ENCODE assay signal across 18 cellular contexts in genomic region chr17:82684207-82684903, GRCh38. TPM values are rescaled to one million over a fixed set of nuclear protein-coding genes. Genes with fewer than 3 reads are reported as not detected.
DNase-seq lines count a peak whose midpoint lies in the region; ATAC-seq, FAIRE-seq and TF ChIP-seq lines count a peak whose summit lies in the region.
"Had no signal": no experiment of that assay in that cellular context is flagged by ENCODE, and none has a peak within 500 bp of the region (broad histone marks: within the 10 kb centered on the region; RNA-seq: fewer than 3 reads in every experiment).

No MANE protein-coding gene starts in this region.

- H3K9ac ChIP-seq in GM23248 (no peak overlapping the region), GM12878 (ENCODE audit: control insufficient read depth, insufficient read depth, low read length) (no peak overlapping the region)

- H3F3A ChIP-seq in GM23248 (ENCODE audit: insufficient read depth) = no peaks in the 10 kb centered on the region

- H2AFZ ChIP-seq in GM23248 = no peak overlapping the region
- H2AFZ ChIP-seq in GM12878 (ENCODE audit: control insufficient read depth, low read depth, low read length) = no peak overlapping the region

- H3K27ac Mint-ChIP-seq in T-helper 2 cell treated with Interferon-gamma antibody and Interleukin-4, amounts not matched to agents 5 μg/mL and 100 μg/mL, for 36 hours = no peak overlapping the region
- H3K27ac Mint-ChIP-seq in CD8-positive, alpha-beta T cell = no peak overlapping the region
- H3K27ac Mint-ChIP-seq: activated T-cell treated with anti-CD3 and anti-CD28 coated beads, Interleukin-2, amount 50 U/mL, for 72 hours; dendritic cell treated with granulocyte-macrophage colony-stimulating factor and Interleukin-4, amounts not matched to agents 40 ng/mL and 50 ng/mL, for 4 days had no signal

- 63 to 67% methylated on average over 17 of the region's 17 CpGs for WGBS in GM23248 (ENCODE audit: low coverage in 1 of 2, low lambda C conversion rate in 2 of 2, missing lambda C conversion rate in 2 of 2), 2 experiments
- WGBS in GM12878 (ENCODE audit: insufficient coverage, insufficient replicate concordance, low lambda C conversion rate, missing lambda C conversion rate) = 64% methylated on average over 15 of the region's 17 CpGs
- whole genome bisulfite sequencing in stomach, 5 donors = 41 to 69% (median 49%) methylated on average over 12 to 17 of the region's 17 CpGs

- H3K27me3 ChIP-seq in GM23248 (replicated peaks; ENCODE audit: insufficient read depth) (no peaks in the 10 kb centered on the region), GM12878 (replicated peaks in 1 of 2; ENCODE audit: control insufficient read depth in 2 of 2, insufficient read depth in 2 of 2, low read length in 1 of 2) (no peaks in the 10 kb centered on the region), layer of hippocampus (ENCODE audit: control insufficient read depth, insufficient read depth, low read length) (no peaks in the 10 kb centered on the region), stomach (no peaks in the 10 kb centered on the region)
- no peaks in the 10 kb centered on the region for H3K27me3 ChIP-seq in CD8-positive, alpha-beta T cell (ENCODE audit: insufficient read depth, low read length)
- H3K27me3 ChIP-seq: SJSA1, testis had no signal

- ATAC-seq in GM12878 = peak; percentile 93
- ATAC-seq in CD8-positive, alpha-beta T cell = no peak
- no peak for ATAC-seq in Right ventricle myocardium inferior
- ATAC-seq: activated T-cell treated with anti-CD3 and anti-CD28 coated beads, Interleukin-2, amount 50 U/mL, for 72 hours had no signal

- DNase-seq in GM23248 (peak; percentile 12), GM12878 (ENCODE audit: low read depth, low spot score) (peak; percentile 33), stomach (peak; percentile 61), D721Med (ENCODE audit: insufficient read length, low spot score) (no peak), Right ventricle myocardium inferior (ENCODE audit: missing footprints) (no peak)
- no peak for DNase-seq in T-helper 2 cell treated with Interferon-gamma antibody and Interleukin-4, amounts not matched to agents 5 μg/mL and 100 μg/mL, for 36 hours (ENCODE audit: low spot score)
- DNase-seq in CD8-positive, alpha-beta T cell = no peak
- DNase-seq: activated T-cell treated with anti-CD3 and anti-CD28 coated beads, Interleukin-2, amount 50 U/mL, for 72 hours; amniotic stem cell; IMR-90; NCI-H1092; NCI-H2171 treated with DMSO at 0.1 percent for 48 hours; testis had no signal

- H3K27ac ChIP-seq in GM23248 (no peak overlapping the region), GM12878 (ENCODE audit: control insufficient read depth, insufficient read depth) (no peak overlapping the region), layer of hippocampus (ENCODE audit: low read depth, low read length) (peak overlapping the region; percentile 68), stomach (peak overlapping the region; percentile 68 to 89 (median 83))
- H3K27ac ChIP-seq in CD8-positive, alpha-beta T cell (ENCODE audit: low read depth, low read length) = no peak overlapping the region
- H3K27ac ChIP-seq: SJSA1, testis had no signal

- H3K79me2 ChIP-seq in GM23248 (ENCODE audit: insufficient read depth) = no peaks in the 10 kb centered on the region
- H3K79me2 ChIP-seq in GM12878 (ENCODE audit: control insufficient read depth, insufficient read depth, low read length) = no peaks in the 10 kb centered on the region

- H3K9me3 ChIP-seq in GM23248 (ENCODE audit: low read depth) (no peaks in the 10 kb centered on the region), GM12878 (replicated peaks; ENCODE audit: control insufficient read depth, insufficient read depth, low read length) (no peaks in the 10 kb centered on the region), stomach (peaks cover 0 to 8% (median 6%) of the 10 kb centered on the region in 4 donors)
- peaks cover 7% of the 10 kb centered on the region for H3K9me3 ChIP-seq in CD8-positive, alpha-beta T cell (ENCODE audit: low read length)
- H3K9me3 ChIP-seq: prostate gland, testis had no signal

- TF ChIP-seq RAD21 in GM12878 (IDR thresholded peaks at IDR 0.05; ENCODE audit: insufficient read depth, low read depth, low read length) = no peak

- H3K27me3 Mint-ChIP-seq in T-helper 2 cell treated with Interferon-gamma antibody and Interleukin-4, amounts not matched to agents 5 μg/mL and 100 μg/mL, for 36 hours (ENCODE audit: low read depth) = no peaks in the 10 kb centered on the region
- no peaks in the 10 kb centered on the region for H3K27me3 Mint-ChIP-seq in CD8-positive, alpha-beta T cell (ENCODE audit: low read depth)
- H3K27me3 Mint-ChIP-seq: dendritic cell treated with granulocyte-macrophage colony-stimulating factor and Interleukin-4, amounts not matched to agents 40 ng/mL and 50 ng/mL, for 4 days had no signal

- no peak for TF ChIP-seq POLR2A in GM12878 (IDR thresholded peaks at IDR 0.05; ENCODE audit: low read depth, low read length)
- TF ChIP-seq POLR2A in stomach (IDR thresholded peaks at IDR 0.05) = no peak

- CTCF ChIA-PET in GM12878 (lab: Yijun Ruan, JAX) = no interaction called here
- CTCF ChIA-PET in CD8-positive, alpha-beta T cell (lab: Charles Lee) = no interaction called here

- H3K36me3 Mint-ChIP-seq in T-helper 2 cell treated with Interferon-gamma antibody and Interleukin-4, amounts not matched to agents 5 μg/mL and 100 μg/mL, for 36 hours (ENCODE audit: low read depth) = no peaks in the 10 kb centered on the region
- peaks cover 9% of the 10 kb centered on the region for H3K36me3 Mint-ChIP-seq in CD8-positive, alpha-beta T cell

- intact Hi-C loops in GM12878 (cut with micrococcal nuclease; ENCODE audit: unreplicated experiment) = no loop called here
- intact Hi-C loops in stomach (cut with DNase I; ENCODE audit: low total_unique reads) = no loop called here
- intact Hi-C loops in CD8-positive, alpha-beta T cell (cut with DNase I, micrococcal nuclease) = no loop called here
- intact Hi-C loops in Right ventricle myocardium inferior (cut with DNase I) = no loop called here

- FAIRE-seq in GM12878 (lab: Jason Lieb, UNC) (no peak), D721Med (lab: Jason Lieb, UNC) (no peak)

- no TSS peak for BruUV-seq in GM12878 (replicated peaks; lab: Mats Ljungman, UMichigan)

- H3K4me2 ChIP-seq in GM23248 (ENCODE audit: unreplicated experiment) (no peak overlapping the region), GM12878 (ENCODE audit: control insufficient read depth, insufficient read depth) (no peak overlapping the region)

- no peaks in the 10 kb centered on the region for H3K9me2 ChIP-seq in GM23248 (ENCODE audit: insufficient read depth)

- H4K20me1 ChIP-seq in GM23248 (ENCODE audit: insufficient read depth) = no peaks in the 10 kb centered on the region
- H4K20me1 ChIP-seq in GM12878 (ENCODE audit: control insufficient read depth, insufficient read depth) = no peaks in the 10 kb centered on the region

- in situ Hi-C loops in GM23248 (cut with MboI) = no loop called here
- in situ Hi-C loops in GM12878 (cut with MboI) = no loop called here

- H3K9me3 Mint-ChIP-seq in T-helper 2 cell treated with Interferon-gamma antibody and Interleukin-4, amounts not matched to agents 5 μg/mL and 100 μg/mL, for 36 hours = peaks cover 8% of the 10 kb centered on the region
- peaks cover 6% of the 10 kb centered on the region for H3K9me3 Mint-ChIP-seq in CD8-positive, alpha-beta T cell

- RAD21 ChIA-PET in GM12878 (lab: Charles Lee; ENCODE audit: unreplicated experiment) = no interaction called here

- POLR2A ChIA-PET in GM12878 (lab: Charles Lee) = no interaction called here
- POLR2A ChIA-PET in CD8-positive, alpha-beta T cell (lab: Charles Lee) = no interaction called here

- no peaks in the 10 kb centered on the region for H3K4me1 Mint-ChIP-seq in T-helper 2 cell treated with Interferon-gamma antibody and Interleukin-4, amounts not matched to agents 5 μg/mL and 100 μg/mL, for 36 hours (ENCODE audit: low read depth)
- no peaks in the 10 kb centered on the region for H3K4me1 Mint-ChIP-seq in CD8-positive, alpha-beta T cell (ENCODE audit: low read depth)

- no peak for TF ChIP-seq CTCF in GM12878 (IDR thresholded peaks at IDR 0.05 in 2 of 3, conservative IDR thresholded peaks at IDR 0.05 in 1 of 3; ENCODE audit: control insufficient read depth in 2 of 3, extremely low read depth in 1 of 3, insufficient read depth in 1 of 3, low read depth in 3 of 3, low read length in 3 of 3)
- no peak for TF ChIP-seq CTCF in stomach (IDR thresholded peaks at IDR 0.05)
- TF ChIP-seq CTCF in CD8-positive, alpha-beta T cell (IDR thresholded peaks at IDR 0.05) = no peak
- TF ChIP-seq CTCF in D721Med (IDR thresholded peaks at IDR 0.05; ENCODE audit: insufficient read depth, missing control alignments) = no peak

- H3K4me3 ChIP-seq in GM23248 (no peak overlapping the region), GM12878 (no peak overlapping the region), stomach (no peak overlapping the region)
- H3K4me3 ChIP-seq in CD8-positive, alpha-beta T cell (ENCODE audit: low read depth, low read length) = no peak overlapping the region
- H3K4me3 ChIP-seq: prostate gland, SJSA1, testis had no signal

- no peak overlapping the region for H3K4me3 Mint-ChIP-seq in T-helper 2 cell treated with Interferon-gamma antibody and Interleukin-4, amounts not matched to agents 5 μg/mL and 100 μg/mL, for 36 hours
- H3K4me3 Mint-ChIP-seq in CD8-positive, alpha-beta T cell = no peak overlapping the region
- H3K4me3 Mint-ChIP-seq: activated T-cell treated with anti-CD3 and anti-CD28 coated beads, Interleukin-2, amount 50 U/mL, for 72 hours; dendritic cell treated with granulocyte-macrophage colony-stimulating factor and Interleukin-4, amounts not matched to agents 40 ng/mL and 50 ng/mL, for 4 days had no signal

- SMC1A ChIA-PET in GM12878 (lab: Charles Lee; ENCODE audit: uncharacterized antibody, unreplicated experiment) = no interaction called here

- peak; percentile 29 to 79; a peak in 1 of 4 replicates for TF ChIP-seq EP300 in GM12878 (IDR thresholded peaks at IDR 0.05; ENCODE audit: borderline replicate concordance in 1 of 2, control insufficient read depth in 1 of 2, low read depth in 2 of 2, low read length in 2 of 2)
- TF ChIP-seq EP300 in stomach (IDR thresholded peaks at IDR 0.05) = no peak

- no peaks in the 10 kb centered on the region for H3K36me3 ChIP-seq in GM23248 (ENCODE audit: low read depth)
- H3K36me3 ChIP-seq in GM12878 (ENCODE audit: control insufficient read depth in 2 of 2, insufficient read depth in 2 of 2, low read length in 1 of 2) = no peaks in the 10 kb centered on the region
- H3K36me3 ChIP-seq in stomach = peaks cover 0 to 4% (median 2%) of the 10 kb centered on the region in 4 donors
- H3K36me3 ChIP-seq in CD8-positive, alpha-beta T cell (ENCODE audit: insufficient read depth, low read length) = no peaks in the 10 kb centered on the region
- H3K36me3 ChIP-seq: prostate gland, SJSA1 had no signal

- no peaks in the 10 kb centered on the region for H3K4me1 ChIP-seq in GM23248 (ENCODE audit: insufficient read depth)
- H3K4me1 ChIP-seq in GM12878 (ENCODE audit: control insufficient read depth, insufficient read depth, low read length) = no peaks in the 10 kb centered on the region
- peaks cover 17 to 45% (median 35%) of the 10 kb centered on the region in 4 donors for H3K4me1 ChIP-seq in stomach
- H3K4me1 ChIP-seq in CD8-positive, alpha-beta T cell (ENCODE audit: insufficient read depth, low read length) = no peaks in the 10 kb centered on the region
- H3K4me1 ChIP-seq: SJSA1, testis had no signal

RNA-seq across cellular contexts. Expression of gene RAB40B, which starts 14.1 kb away (rescaled TPM):
- total RNA-seq in GM23248 (2014; rRNA removed; shearing (Covaris generic)) = 11.4 and 23.7 TPM in 2 replicates
- 23.8 and 24.7 TPM in 2 replicates for polyA plus RNA-seq in GM23248 (2016; fragmentation: Nextera tagmentation; extraction: Ambion mirVana)
- total RNA-seq in GM12878 (2013; cell fraction: nucleolus; rRNA removed) = 4.1 and 4.6 TPM in 2 replicates
- 0.65 and 2.3 TPM in 2 replicates for total RNA-seq in GM12878 (2014; rRNA removed)
- 0.36 and 0.41 TPM in 2 replicates for total RNA-seq in GM12878 (2014; rRNA removed; fragmentation: Illumina TruSeq; extraction: Trizol)
- total RNA-seq in GM12878 (2021) = 1.6 and 1.9 TPM in 2 replicates
- 1.0 TPM for polyA plus RNA-seq in GM12878 (2011; ENCODE audit: low read depth)
- 0.98 and 1.2 TPM in 2 replicates for polyA plus RNA-seq in GM12878 (2011; rRNA removed)
- 1.8 TPM in 2 replicates for polyA plus RNA-seq in GM12878 (2011; cell fraction: cytosol; rRNA removed)
- 2.9 and 3.5 TPM in 2 replicates for polyA plus RNA-seq in GM12878 (2011; cell fraction: nucleus; rRNA removed)
- 3.5 and 6.7 TPM in 2 replicates for polyA plus RNA-seq in GM12878 (2012)
- 0.11 and 0.94 TPM in 2 replicates for polyA plus RNA-seq in GM12878 (2014; fragmentation: Illumina TruSeq; extraction: Trizol)
- under 1 TPM; 0.06 to 0.42 TPM for polyA plus RNA-seq in GM12878 (2014; fragmentation: Nextera tagmentation; extraction: Ambion mirVana)
- 2.4 and 3.2 TPM in 2 replicates for polyA plus RNA-seq in GM12878 (2014; rRNA removed)
- polyA plus RNA-seq in GM12878 (2016; fragmentation: Nextera tagmentation; extraction: Ambion mirVana) = 1 to 10 TPM; 2.4 to 2.8 TPM
- 0.44 and 1.5 TPM in 2 replicates for polyA minus RNA-seq in GM12878 (2011; rRNA and poly(A)+ RNA removed)
- polyA minus RNA-seq in GM12878 (2011; cell fraction: cytosol; rRNA and poly(A)+ RNA removed) = not detected in 2 replicates
- polyA minus RNA-seq in GM12878 (2011; cell fraction: nucleus; rRNA and poly(A)+ RNA removed) = 0.36 and 0.86 TPM in 2 replicates
- total RNA-seq in stomach = 100 to 1,000 TPM in 2 of 5 donors, 10 to 100 TPM in 2, 1 to 10 TPM in 1; 7.6 to 133 (median 36.4) TPM
- 10 to 100 TPM; 13.5 to 25.7 (median 17.7) TPM for polyA plus RNA-seq in stomach
- 1 to 10 TPM; 1.1 to 1.2 TPM for total RNA-seq in CD8-positive, alpha-beta T cell
- 19.9 TPM for total RNA-seq in Right ventricle myocardium inferior

RNA-seq across cellular contexts. Expression of gene FN3KRP, which starts 32.2 kb away (rescaled TPM):
- total RNA-seq in GM23248 (2014; rRNA removed; shearing (Covaris generic)) = 31.4 and 33.8 TPM in 2 replicates
- polyA plus RNA-seq in GM23248 (2016; fragmentation: Nextera tagmentation; extraction: Ambion mirVana) (45.2 and 46.3 TPM in 2 replicates), GM12878 (2011; rRNA removed) (15.9 and 24.8 TPM in 2 replicates), GM12878 (2014; fragmentation: Illumina TruSeq; extraction: Trizol) (27.2 and 29.2 TPM in 2 replicates), GM12878 (2014; fragmentation: Nextera tagmentation; extraction: Ambion mirVana) (1 to 10 TPM; 1.8 to 6.3 TPM), GM12878 (2014; rRNA removed) (27.3 and 28.1 TPM in 2 replicates), GM12878 (2016; fragmentation: Nextera tagmentation; extraction: Ambion mirVana) (10 to 100 TPM; 47.5 to 50.5 TPM), stomach (10 to 100 TPM; 20.0 to 28.2 (median 26.9) TPM)
- 10.7 and 15.8 TPM in 2 replicates for total RNA-seq in GM12878 (2013; cell fraction: nucleolus; rRNA removed)
- total RNA-seq in GM12878 (2014; rRNA removed) (23.3 and 23.8 TPM in 2 replicates), GM12878 (2014; rRNA removed; fragmentation: Illumina TruSeq; extraction: Trizol) (21.5 and 22.6 TPM in 2 replicates), GM12878 (2021) (29.5 and 30.9 TPM in 2 replicates), stomach (10 to 100 TPM in 4 of 5 donors, 1 to 10 TPM in 1; 1.2 to 50.7 (median 17.5) TPM), Right ventricle myocardium inferior (13.0 TPM)
- polyA plus RNA-seq in GM12878 (2011; ENCODE audit: low read depth) = 40.2 TPM
- polyA plus RNA-seq in GM12878 (2011; cell fraction: cytosol; rRNA removed) = 21.4 and 23.7 TPM in 2 replicates
- polyA plus RNA-seq in GM12878 (2011; cell fraction: nucleus; rRNA removed) = 21.1 and 27.5 TPM in 2 replicates
- polyA plus RNA-seq in GM12878 (2012) = 31.4 and 42.8 TPM in 2 replicates
- polyA minus RNA-seq in GM12878 (2011; rRNA and poly(A)+ RNA removed) = 8.9 and 13.3 TPM in 2 replicates
- 8.2 and 8.5 TPM in 2 replicates for polyA minus RNA-seq in GM12878 (2011; cell fraction: cytosol; rRNA and poly(A)+ RNA removed)
- polyA minus RNA-seq in GM12878 (2011; cell fraction: nucleus; rRNA and poly(A)+ RNA removed) = 3.1 and 7.4 TPM in 2 replicates
- 10 to 100 TPM; 29.3 to 30.9 TPM for total RNA-seq in CD8-positive, alpha-beta T cell

RNA-seq across cellular contexts. Expression of gene WDR45B, which starts 36.1 kb away (rescaled TPM):
- total RNA-seq in GM23248 (2014; rRNA removed; shearing (Covaris generic)) = 87.3 and 118 TPM in 2 replicates
- 87.8 and 91.6 TPM in 2 replicates for polyA plus RNA-seq in GM23248 (2016; fragmentation: Nextera tagmentation; extraction: Ambion mirVana)
- 85.3 and 88.7 TPM in 2 replicates for total RNA-seq in GM12878 (2013; cell fraction: nucleolus; rRNA removed)
- 27.6 and 35.7 TPM in 2 replicates for total RNA-seq in GM12878 (2014; rRNA removed)
- 20.1 and 22.7 TPM in 2 replicates for total RNA-seq in GM12878 (2014; rRNA removed; fragmentation: Illumina TruSeq; extraction: Trizol)
- total RNA-seq in GM12878 (2021) = 26.5 and 26.7 TPM in 2 replicates
- polyA plus RNA-seq in GM12878 (2011; ENCODE audit: low read depth) = 27.1 TPM
- polyA plus RNA-seq in GM12878 (2011; rRNA removed) = 66.9 and 73.7 TPM in 2 replicates
- 63.8 and 67.7 TPM in 2 replicates for polyA plus RNA-seq in GM12878 (2011; cell fraction: cytosol; rRNA removed)
- 167 and 250 TPM in 2 replicates for polyA plus RNA-seq in GM12878 (2011; cell fraction: nucleus; rRNA removed)
- 44.4 and 51.0 TPM in 2 replicates for polyA plus RNA-seq in GM12878 (2012)
- polyA plus RNA-seq in GM12878 (2014; fragmentation: Illumina TruSeq; extraction: Trizol) = 20.7 and 24.4 TPM in 2 replicates
- polyA plus RNA-seq in GM12878 (2014; fragmentation: Nextera tagmentation; extraction: Ambion mirVana) = 1 to 10 TPM; 1.0 to 2.5 TPM
- 34.4 and 37.1 TPM in 2 replicates for polyA plus RNA-seq in GM12878 (2014; rRNA removed)
- 10 to 100 TPM; 26.7 to 31.2 TPM for polyA plus RNA-seq in GM12878 (2016; fragmentation: Nextera tagmentation; extraction: Ambion mirVana)
- 33.8 and 47.2 TPM in 2 replicates for polyA minus RNA-seq in GM12878 (2011; rRNA and poly(A)+ RNA removed)
- 17.6 and 23.0 TPM in 2 replicates for polyA minus RNA-seq in GM12878 (2011; cell fraction: cytosol; rRNA and poly(A)+ RNA removed)
- polyA minus RNA-seq in GM12878 (2011; cell fraction: nucleus; rRNA and poly(A)+ RNA removed) = 35.7 and 37.6 TPM in 2 replicates
- 100 to 1,000 TPM in 2 of 5 donors, 10 to 100 TPM in 3; 75.3 to 108 (median 92.9) TPM for total RNA-seq in stomach
- 10 to 100 TPM; 62.8 to 70.7 (median 62.9) TPM for polyA plus RNA-seq in stomach
- total RNA-seq in CD8-positive, alpha-beta T cell = 100 to 1,000 TPM; 103 to 107 TPM
- total RNA-seq in Right ventricle myocardium inferior = 38.0 TPM

RNA-seq across cellular contexts. Expression of gene FN3K, which starts 51.1 kb away (rescaled TPM):
- total RNA-seq in GM23248 (2014; rRNA removed; shearing (Covaris generic)) = 0.11 TPM in 1 of 2 replicates, not detected in the other
- polyA plus RNA-seq in GM23248 (2016; fragmentation: Nextera tagmentation; extraction: Ambion mirVana) (1.0 TPM in 2 replicates), GM12878 (2011; rRNA removed) (0.08 and 0.17 TPM in 2 replicates), GM12878 (2014; fragmentation: Illumina TruSeq; extraction: Trizol) (not detected in 2 replicates), GM12878 (2014; fragmentation: Nextera tagmentation; extraction: Ambion mirVana) (not detected), GM12878 (2014; rRNA removed) (0.14 and 0.17 TPM in 2 replicates), GM12878 (2016; fragmentation: Nextera tagmentation; extraction: Ambion mirVana) (not detected), stomach (10 to 100 TPM; 13.0 to 18.5 (median 16.4) TPM)
- 0.90 and 1.1 TPM in 2 replicates for total RNA-seq in GM12878 (2013; cell fraction: nucleolus; rRNA removed)
- total RNA-seq in GM12878 (2014; rRNA removed) (0.51 TPM in 1 of 2 replicates, not detected in the other), GM12878 (2014; rRNA removed; fragmentation: Illumina TruSeq; extraction: Trizol) (not detected in 2 replicates), GM12878 (2021) (0.58 TPM in 1 of 2 replicates, not detected in the other), stomach (10 to 100 TPM; 13.6 to 59.5 (median 16.5) TPM), Right ventricle myocardium inferior (78.3 TPM)
- polyA plus RNA-seq in GM12878 (2011; ENCODE audit: low read depth) = 0.50 TPM
- polyA plus RNA-seq in GM12878 (2011; cell fraction: cytosol; rRNA removed) = 0.05 TPM in 1 of 2 replicates, not detected in the other
- 0.37 and 0.57 TPM in 2 replicates for polyA plus RNA-seq in GM12878 (2011; cell fraction: nucleus; rRNA removed)
- 1.0 and 1.1 TPM in 2 replicates for polyA plus RNA-seq in GM12878 (2012)
- not detected in 2 replicates for polyA minus RNA-seq in GM12878 (2011; rRNA and poly(A)+ RNA removed)
- not detected in 2 replicates for polyA minus RNA-seq in GM12878 (2011; cell fraction: cytosol; rRNA and poly(A)+ RNA removed)
- polyA minus RNA-seq in GM12878 (2011; cell fraction: nucleus; rRNA and poly(A)+ RNA removed) = not detected in 2 replicates
- 1 to 10 TPM; 3.1 to 3.4 TPM for total RNA-seq in CD8-positive, alpha-beta T cell
- total RNA-seq: Daoy had no signal

Comparison
In these comparisons a context has a peak if more than half of its experiments do, and no peak if none do; other contexts are left out.
1. DNase-seq: peak in GM23248 (single experiment), GM12878 (single experiment) and stomach (single experiment); none in T-helper 2 cell treated with Interferon-gamma antibody and Interleukin-4, amounts not matched to agents 5 μg/mL and 100 μg/mL, for 36 hours (single experiment), CD8-positive, alpha-beta T cell (0 of 7), D721Med (single experiment) and Right ventricle myocardium inferior (single experiment).
2. H3K27ac ChIP-seq: peak in layer of hippocampus (single experiment) and stomach (5 of 5); none in GM23248 (single experiment), GM12878 (single experiment) and CD8-positive, alpha-beta T cell (single experiment).